In the genomic region with DNA sequence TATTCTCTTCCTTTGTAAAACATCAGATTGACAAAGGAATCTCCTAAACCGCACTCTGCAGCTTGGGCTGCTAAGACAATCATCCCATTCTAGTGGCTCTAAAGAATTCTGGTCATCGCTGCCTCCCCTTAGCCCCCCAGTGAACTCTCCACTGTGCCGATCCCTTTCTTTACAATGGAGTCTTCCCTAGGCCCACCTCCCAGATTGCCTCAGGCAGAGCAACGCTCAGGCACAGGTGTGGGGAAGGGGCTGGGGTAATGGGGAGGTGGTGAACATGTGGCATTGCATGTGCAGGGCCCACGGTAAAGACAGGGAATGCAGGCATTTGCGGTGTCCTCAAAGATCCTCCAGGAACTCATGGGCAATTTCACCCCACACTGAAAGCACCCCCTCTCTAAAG, we compare ENCODE assay signal across 1 cellular context.
TF ChIP-seq lines count a peak whose summit lies in the region.

No MANE protein-coding gene starts in this region.

TF ChIP-seq in GM23338, 12 proteins besides CTCF, POLR2A, EP300 and RAD21 (continued from another document):
- TF ChIP-seq, protein P1, sequence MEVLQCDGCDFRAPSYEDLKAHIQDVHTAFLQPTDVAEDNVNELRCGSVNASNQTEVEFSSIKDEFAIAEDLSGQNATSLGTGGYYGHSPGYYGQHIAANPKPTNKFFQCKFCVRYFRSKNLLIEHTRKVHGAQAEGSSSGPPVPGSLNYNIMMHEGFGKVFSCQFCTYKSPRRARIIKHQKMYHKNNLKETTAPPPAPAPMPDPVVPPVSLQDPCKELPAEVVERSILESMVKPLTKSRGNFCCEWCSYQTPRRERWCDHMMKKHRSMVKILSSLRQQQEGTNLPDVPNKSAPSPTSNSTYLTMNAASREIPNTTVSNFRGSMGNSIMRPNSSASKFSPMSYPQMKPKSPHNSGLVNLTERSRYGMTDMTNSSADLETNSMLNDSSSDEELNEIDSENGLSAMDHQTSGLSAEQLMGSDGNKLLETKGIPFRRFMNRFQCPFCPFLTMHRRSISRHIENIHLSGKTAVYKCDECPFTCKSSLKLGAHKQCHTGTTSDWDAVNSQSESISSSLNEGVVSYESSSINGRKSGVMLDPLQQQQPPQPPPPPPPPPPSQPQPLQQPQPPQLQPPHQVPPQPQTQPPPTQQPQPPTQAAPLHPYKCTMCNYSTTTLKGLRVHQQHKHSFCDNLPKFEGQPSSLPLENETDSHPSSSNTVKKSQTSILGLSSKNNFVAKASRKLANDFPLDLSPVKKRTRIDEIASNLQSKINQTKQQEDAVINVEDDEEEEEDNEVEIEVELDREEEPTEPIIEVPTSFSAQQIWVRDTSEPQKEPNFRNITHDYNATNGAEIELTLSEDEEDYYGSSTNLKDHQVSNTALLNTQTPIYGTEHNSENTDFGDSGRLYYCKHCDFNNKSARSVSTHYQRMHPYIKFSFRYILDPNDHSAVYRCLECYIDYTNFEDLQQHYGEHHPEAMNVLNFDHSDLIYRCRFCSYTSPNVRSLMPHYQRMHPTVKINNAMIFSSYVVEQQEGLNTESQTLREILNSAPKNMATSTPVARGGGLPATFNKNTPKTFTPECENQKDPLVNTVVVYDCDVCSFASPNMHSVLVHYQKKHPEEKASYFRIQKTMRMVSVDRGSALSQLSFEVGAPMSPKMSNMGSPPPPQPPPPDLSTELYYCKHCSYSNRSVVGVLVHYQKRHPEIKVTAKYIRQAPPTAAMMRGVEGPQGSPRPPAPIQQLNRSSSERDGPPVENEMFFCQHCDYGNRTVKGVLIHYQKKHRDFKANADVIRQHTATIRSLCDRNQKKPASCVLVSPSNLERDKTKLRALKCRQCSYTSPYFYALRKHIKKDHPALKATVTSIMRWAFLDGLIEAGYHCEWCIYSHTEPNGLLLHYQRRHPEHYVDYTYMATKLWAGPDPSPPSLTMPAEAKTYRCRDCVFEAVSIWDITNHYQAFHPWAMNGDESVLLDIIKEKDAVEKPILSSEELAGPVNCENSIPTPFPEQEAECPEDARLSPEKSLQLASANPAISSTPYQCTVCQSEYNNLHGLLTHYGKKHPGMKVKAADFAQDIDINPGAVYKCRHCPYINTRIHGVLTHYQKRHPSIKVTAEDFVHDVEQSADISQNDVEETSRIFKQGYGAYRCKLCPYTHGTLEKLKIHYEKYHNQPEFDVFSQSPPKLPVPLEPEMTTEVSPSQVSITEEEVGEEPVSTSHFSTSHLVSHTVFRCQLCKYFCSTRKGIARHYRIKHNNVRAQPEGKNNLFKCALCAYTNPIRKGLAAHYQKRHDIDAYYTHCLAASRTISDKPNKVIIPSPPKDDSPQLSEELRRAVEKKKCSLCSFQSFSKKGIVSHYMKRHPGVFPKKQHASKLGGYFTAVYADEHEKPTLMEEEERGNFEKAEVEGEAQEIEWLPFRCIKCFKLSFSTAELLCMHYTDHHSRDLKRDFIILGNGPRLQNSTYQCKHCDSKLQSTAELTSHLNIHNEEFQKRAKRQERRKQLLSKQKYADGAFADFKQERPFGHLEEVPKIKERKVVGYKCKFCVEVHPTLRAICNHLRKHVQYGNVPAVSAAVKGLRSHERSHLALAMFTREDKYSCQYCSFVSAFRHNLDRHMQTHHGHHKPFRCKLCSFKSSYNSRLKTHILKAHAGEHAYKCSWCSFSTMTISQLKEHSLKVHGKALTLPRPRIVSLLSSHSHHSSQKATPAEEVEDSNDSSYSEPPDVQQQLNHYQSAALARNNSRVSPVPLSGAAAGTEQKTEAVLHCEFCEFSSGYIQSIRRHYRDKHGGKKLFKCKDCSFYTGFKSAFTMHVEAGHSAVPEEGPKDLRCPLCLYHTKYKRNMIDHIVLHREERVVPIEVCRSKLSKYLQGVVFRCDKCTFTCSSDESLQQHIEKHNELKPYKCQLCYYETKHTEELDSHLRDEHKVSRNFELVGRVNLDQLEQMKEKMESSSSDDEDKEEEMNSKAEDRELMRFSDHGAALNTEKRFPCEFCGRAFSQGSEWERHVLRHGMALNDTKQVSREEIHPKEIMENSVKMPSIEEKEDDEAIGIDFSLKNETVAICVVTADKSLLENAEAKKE (CRISPR knock-in tag; IDR thresholded peaks at IDR 0.05): no peak
- TF ChIP-seq, protein P2, sequence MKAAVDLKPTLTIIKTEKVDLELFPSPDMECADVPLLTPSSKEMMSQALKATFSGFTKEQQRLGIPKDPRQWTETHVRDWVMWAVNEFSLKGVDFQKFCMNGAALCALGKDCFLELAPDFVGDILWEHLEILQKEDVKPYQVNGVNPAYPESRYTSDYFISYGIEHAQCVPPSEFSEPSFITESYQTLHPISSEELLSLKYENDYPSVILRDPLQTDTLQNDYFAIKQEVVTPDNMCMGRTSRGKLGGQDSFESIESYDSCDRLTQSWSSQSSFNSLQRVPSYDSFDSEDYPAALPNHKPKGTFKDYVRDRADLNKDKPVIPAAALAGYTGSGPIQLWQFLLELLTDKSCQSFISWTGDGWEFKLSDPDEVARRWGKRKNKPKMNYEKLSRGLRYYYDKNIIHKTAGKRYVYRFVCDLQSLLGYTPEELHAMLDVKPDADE (IDR thresholded peaks at IDR 0.05): no peak
- no peak for TF ChIP-seq ZNF114 (CRISPR knock-in tag; IDR thresholded peaks at IDR 0.05)
- TF ChIP-seq NANOG (IDR thresholded peaks at IDR 0.05; ENCODE audit: borderline replicate concordance): no peak
- TF ChIP-seq JUNB (IDR thresholded peaks at IDR 0.05; ENCODE audit: unreplicated experiment): no peak
- no peak for TF ChIP-seq ZNF331 (CRISPR knock-in tag; IDR thresholded peaks at IDR 0.05; ENCODE audit: low read depth)
- TF ChIP-seq EZH2 (IDR thresholded peaks at IDR 0.05; ENCODE audit: low read depth, unreplicated experiment): no peak
- TF ChIP-seq, protein P3, sequence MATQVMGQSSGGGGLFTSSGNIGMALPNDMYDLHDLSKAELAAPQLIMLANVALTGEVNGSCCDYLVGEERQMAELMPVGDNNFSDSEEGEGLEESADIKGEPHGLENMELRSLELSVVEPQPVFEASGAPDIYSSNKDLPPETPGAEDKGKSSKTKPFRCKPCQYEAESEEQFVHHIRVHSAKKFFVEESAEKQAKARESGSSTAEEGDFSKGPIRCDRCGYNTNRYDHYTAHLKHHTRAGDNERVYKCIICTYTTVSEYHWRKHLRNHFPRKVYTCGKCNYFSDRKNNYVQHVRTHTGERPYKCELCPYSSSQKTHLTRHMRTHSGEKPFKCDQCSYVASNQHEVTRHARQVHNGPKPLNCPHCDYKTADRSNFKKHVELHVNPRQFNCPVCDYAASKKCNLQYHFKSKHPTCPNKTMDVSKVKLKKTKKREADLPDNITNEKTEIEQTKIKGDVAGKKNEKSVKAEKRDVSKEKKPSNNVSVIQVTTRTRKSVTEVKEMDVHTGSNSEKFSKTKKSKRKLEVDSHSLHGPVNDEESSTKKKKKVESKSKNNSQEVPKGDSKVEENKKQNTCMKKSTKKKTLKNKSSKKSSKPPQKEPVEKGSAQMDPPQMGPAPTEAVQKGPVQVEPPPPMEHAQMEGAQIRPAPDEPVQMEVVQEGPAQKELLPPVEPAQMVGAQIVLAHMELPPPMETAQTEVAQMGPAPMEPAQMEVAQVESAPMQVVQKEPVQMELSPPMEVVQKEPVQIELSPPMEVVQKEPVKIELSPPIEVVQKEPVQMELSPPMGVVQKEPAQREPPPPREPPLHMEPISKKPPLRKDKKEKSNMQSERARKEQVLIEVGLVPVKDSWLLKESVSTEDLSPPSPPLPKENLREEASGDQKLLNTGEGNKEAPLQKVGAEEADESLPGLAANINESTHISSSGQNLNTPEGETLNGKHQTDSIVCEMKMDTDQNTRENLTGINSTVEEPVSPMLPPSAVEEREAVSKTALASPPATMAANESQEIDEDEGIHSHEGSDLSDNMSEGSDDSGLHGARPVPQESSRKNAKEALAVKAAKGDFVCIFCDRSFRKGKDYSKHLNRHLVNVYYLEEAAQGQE (IDR thresholded peaks at IDR 0.05; ENCODE audit: unreplicated experiment): no peak
- no peak for TF ChIP-seq STAT1 (IDR thresholded peaks at IDR 0.05; ENCODE audit: unreplicated experiment)
- TF ChIP-seq CREB1 (CRISPR knock-in tag; IDR thresholded peaks at IDR 0.05; ENCODE audit: low read depth): no peak
